In genomic region chr1:85884372-85885035, GRCh38 we compare ENCODE assay signal across 9 cellular contexts.
A peak's percentile ranks its signal among the peaks of the same experiment; 100 is the strongest.
DNase-seq lines count a peak whose midpoint lies in the region; ATAC-seq and TF ChIP-seq lines count a peak whose summit lies in the region.
"Had no signal": no experiment of that assay in that cellular context is flagged by ENCODE, and none has a peak within 500 bp of the region (broad histone marks: within the 10 kb centered on the region; RNA-seq: fewer than 3 reads in every experiment).

No MANE protein-coding gene starts in this region.

- H3K36me3 Mint-ChIP-seq in activated CD4-positive, alpha-beta T cell treated with anti-CD3 and anti-CD28 coated beads, Interleukin-2, amount 10 ng/mL, durations not matched to agents 24 days and 14 days (ENCODE audit: low read depth), result no peaks in the 10 kb centered on the region

- DNase-seq in cardiac muscle cell (ENCODE audit: low read depth in 1 of 2, low spot score in 1 of 2), result peak; percentile 34 to 49
- no peak for DNase-seq in Right ventricle myocardium inferior (ENCODE audit: missing footprints)
- DNase-seq in RWPE2 (ENCODE audit: low spot score), result no peak
- peak; percentile 48 for DNase-seq in glomerular visceral epithelial cell (ENCODE audit: extremely low spot score)
- DNase-seq in thyroid gland, result no peak
- DNase-seq in activated CD4-positive, alpha-beta T cell treated with anti-CD3 and anti-CD28 coated beads, Interleukin-2, amount 10 ng/mL, durations not matched to agents 24 days and 14 days, result no peak
- no peak for DNase-seq in left cardiac atrium
- DNase-seq in NCI-H2227 treated with DMSO at 0.1 percent for 48 hours (lab: John Stamatoyannopoulos, UW), result no peak
- DNase-seq: DMS79 had no signal

- H3K27me3 ChIP-seq in cardiac muscle cell (no peaks in the 10 kb centered on the region), RWPE2 (ENCODE audit: insufficient read depth, poor library complexity, severe bottlenecking) (peaks cover 6% of the 10 kb centered on the region), thyroid gland (no peaks in the 10 kb centered on the region)

- WGBS in thyroid gland, 2 donors, result 44 to 63% methylated on average over 1 of the region's 1 CpG

- H3K4me1 ChIP-seq in cardiac muscle cell (ENCODE audit: low read depth), result no peaks in the 10 kb centered on the region
- no peaks in the 10 kb centered on the region for H3K4me1 ChIP-seq in RWPE2 (ENCODE audit: insufficient read depth, poor library complexity, severe bottlenecking)
- no peaks in the 10 kb centered on the region for H3K4me1 ChIP-seq in thyroid gland

- ATAC-seq in Right ventricle myocardium inferior (no peak), RWPE2 (ENCODE audit: low read depth) (peak; percentile 64; the same call in 2 of the 3 replicates), left cardiac atrium (no peak)

- H3K27ac ChIP-seq in cardiac muscle cell (no peak overlapping the region), RWPE2 (ENCODE audit: poor library complexity, severe bottlenecking) (no peak overlapping the region), thyroid gland (no peak overlapping the region)

- H3K27me3 Mint-ChIP-seq in activated CD4-positive, alpha-beta T cell treated with anti-CD3 and anti-CD28 coated beads, Interleukin-2, amount 10 ng/mL, durations not matched to agents 24 days and 14 days, result no peaks in the 10 kb centered on the region

- H3K4me3 Mint-ChIP-seq in activated CD4-positive, alpha-beta T cell treated with anti-CD3 and anti-CD28 coated beads, Interleukin-2, amount 10 ng/mL, durations not matched to agents 24 days and 14 days, result no peak overlapping the region

- no peak overlapping the region for H3K27ac Mint-ChIP-seq in activated CD4-positive, alpha-beta T cell treated with anti-CD3 and anti-CD28 coated beads, Interleukin-2, amount 10 ng/mL, durations not matched to agents 24 days and 14 days

- H3K4me3 ChIP-seq in cardiac muscle cell, result no peak overlapping the region
- no peak overlapping the region for H3K4me3 ChIP-seq in RWPE2 (ENCODE audit: severe bottlenecking)
- H3K4me3 ChIP-seq in thyroid gland (replicated peaks in 1 of 3), result no peak overlapping the region

- H3K4me1 Mint-ChIP-seq in activated CD4-positive, alpha-beta T cell treated with anti-CD3 and anti-CD28 coated beads, Interleukin-2, amount 10 ng/mL, durations not matched to agents 24 days and 14 days, result no peaks in the 10 kb centered on the region

- H3K9me3 ChIP-seq in cardiac muscle cell (ENCODE audit: low read depth) (no peaks in the 10 kb centered on the region), RWPE2 (ENCODE audit: severe bottlenecking) (no peaks in the 10 kb centered on the region), thyroid gland (no peaks in the 10 kb centered on the region)

- no peaks in the 10 kb centered on the region for H3K9me3 Mint-ChIP-seq in activated CD4-positive, alpha-beta T cell treated with anti-CD3 and anti-CD28 coated beads, Interleukin-2, amount 10 ng/mL, durations not matched to agents 24 days and 14 days

- TF ChIP-seq POLR2A in thyroid gland (IDR thresholded peaks at IDR 0.05), result no peak

- intact Hi-C loops in Right ventricle myocardium inferior (cut with DNase I) (no loop called here), thyroid gland (cut with DNase I) (loop anchor here (10.0 kb wide), 1 partner anchor 580 kb away; no protein-coding TSS in a partner anchor), left cardiac atrium (cut with DNase I) (no loop called here)
- intact Hi-C loops in activated CD4-positive, alpha-beta T cell treated with anti-CD3 and anti-CD28 coated beads, Interleukin-2, amount 10 ng/mL, durations not matched to agents 24 days and 14 days (cut with micrococcal nuclease), result no loop called here

- peak; percentile 57 for TF ChIP-seq CTCF in cardiac muscle cell (IDR thresholded peaks at IDR 0.05; ENCODE audit: low read depth, low read length)
- peak; percentile 70 for TF ChIP-seq CTCF in RWPE2 (IDR thresholded peaks at IDR 0.05; ENCODE audit: poor library complexity, severe bottlenecking)
- TF ChIP-seq CTCF in thyroid gland (IDR thresholded peaks at IDR 0.05), result peak in 3 of 6 experiments; percentile 22 to 58 (median 39)

- H3K36me3 ChIP-seq in cardiac muscle cell, result no peaks in the 10 kb centered on the region
- no peaks in the 10 kb centered on the region for H3K36me3 ChIP-seq in RWPE2 (ENCODE audit: low read depth)
- H3K36me3 ChIP-seq in thyroid gland, result no peaks in the 10 kb centered on the region

Comparison
In these comparisons a context has a peak if more than half of its experiments do, and no peak if none do; other contexts are left out.
1. DNase-seq: peak in cardiac muscle cell (2 of 2) and glomerular visceral epithelial cell (single experiment); none in Right ventricle myocardium inferior (single experiment), RWPE2 (single experiment), thyroid gland (0 of 2), activated CD4-positive, alpha-beta T cell treated with anti-CD3 and anti-CD28 coated beads, Interleukin-2, amount 10 ng/mL, durations not matched to agents 24 days and 14 days (single experiment), left cardiac atrium (single experiment) and NCI-H2227 treated with DMSO at 0.1 percent for 48 hours (single experiment).